In the genomic region with DNA sequence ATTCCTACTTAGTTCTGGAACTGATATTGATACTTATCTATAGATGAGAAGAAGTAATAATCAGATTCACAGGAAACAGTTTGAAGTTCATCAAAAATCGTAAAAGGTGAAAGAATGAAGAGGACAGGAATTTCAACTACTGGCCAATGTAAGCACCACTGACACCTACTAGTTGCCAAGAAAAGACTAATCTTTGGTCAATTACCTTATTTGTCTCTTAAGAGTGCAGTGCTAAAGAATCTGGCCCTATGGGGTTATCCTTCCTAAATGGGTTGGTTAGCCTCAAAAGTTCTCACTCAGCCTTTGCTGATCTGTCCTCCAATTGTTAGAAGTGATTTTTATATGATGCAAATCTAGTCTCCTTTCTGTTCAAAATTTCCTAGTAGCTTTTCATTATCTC, we compare ENCODE assay signal across 27 cellular contexts.
"Had no signal": no experiment of that assay in that cellular context is flagged by ENCODE, and none has a peak within 500 bp of the region (broad histone marks: within the 10 kb centered on the region; RNA-seq: fewer than 3 reads in every experiment).

No MANE protein-coding gene starts in this region.

- H3K36me3 ChIP-seq: uterus had no signal

- ATAC-seq: activated CD8-positive, alpha-beta T cell treated with anti-CD3 and anti-CD28 coated beads for 36 hours; body of pancreas; effector memory CD8-positive, alpha-beta T cell; gastrocnemius medialis; left ventricle myocardium superior; pancreas; psoas muscle had no signal

- H3K4me1 Mint-ChIP-seq: activated B cell treated with CpG ODN at 0.5 μM for 24 hours, mesothelial cell of epicardium had no signal

- H3K27me3 Mint-ChIP-seq: activated B cell treated with CpG ODN at 0.5 μM for 24 hours; activated CD8-positive, alpha-beta T cell treated with anti-CD3 and anti-CD28 coated beads for 36 hours; activated naive CD8-positive, alpha-beta T cell treated with anti-CD3 and anti-CD28 coated beads for 36 hours; effector memory CD8-positive, alpha-beta T cell had no signal

- FAIRE-seq: pancreas had no signal

- H3K4me1 ChIP-seq: body of pancreas, gastrocnemius medialis, pancreas, suprapubic skin, transverse colon, uterus had no signal

- H3K4me3 Mint-ChIP-seq: activated B cell treated with CpG ODN at 0.5 μM for 24 hours; activated CD8-positive, alpha-beta T cell treated with anti-CD3 and anti-CD28 coated beads for 36 hours; activated naive CD8-positive, alpha-beta T cell treated with anti-CD3 and anti-CD28 coated beads for 36 hours; effector memory CD8-positive, alpha-beta T cell; mesothelial cell of epicardium; nephron had no signal

- H3K27ac Mint-ChIP-seq: activated B cell treated with CpG ODN at 0.5 μM for 24 hours; activated CD8-positive, alpha-beta T cell treated with anti-CD3 and anti-CD28 coated beads for 36 hours; activated naive CD8-positive, alpha-beta T cell treated with anti-CD3 and anti-CD28 coated beads for 36 hours; mesothelial cell of epicardium; nephron had no signal

- H3K27me3 ChIP-seq: body of pancreas, esophagus muscularis mucosa, gastrocnemius medialis, pancreas, right atrium auricular region, stomach, suprapubic skin, transverse colon, uterus had no signal

- H3K9me3 ChIP-seq: body of pancreas, esophagus muscularis mucosa, gastrocnemius medialis, pancreas, psoas muscle, right atrium auricular region, stomach, suprapubic skin, transverse colon, uterus had no signal

- H3K9me3 Mint-ChIP-seq: activated B cell treated with CpG ODN at 0.5 μM for 24 hours; activated CD8-positive, alpha-beta T cell treated with anti-CD3 and anti-CD28 coated beads for 36 hours; activated naive CD8-positive, alpha-beta T cell treated with anti-CD3 and anti-CD28 coated beads for 36 hours; effector memory CD8-positive, alpha-beta T cell; mesothelial cell of epicardium; nephron had no signal

- DNase-seq: activated B cell treated with CpG ODN at 0.5 μM for 24 hours; activated CD4-positive, alpha-beta T cell treated with anti-CD3 and anti-CD28 coated beads for 4 hours; activated CD8-positive, alpha-beta T cell treated with anti-CD3 and anti-CD28 coated beads for 36 hours; activated naive CD4-positive, alpha-beta T cell treated with Interleukin-2 at 50 U/mL for 16 hours; activated naive CD8-positive, alpha-beta T cell treated with anti-CD3 and anti-CD28 coated beads for 36 hours; amygdala; body of pancreas; effector memory CD8-positive, alpha-beta T cell; gastrocnemius medialis; head of caudate nucleus; hypothalamus; left ventricle myocardium superior; mammary epithelial cell; pancreas; psoas muscle; stimulated activated CD4-positive, alpha-beta T cell treated with anti-CD3 and anti-CD28 coated beads, Interleukin-12 subunit alpha, Interleukin-12 subunit beta, amount 100 ng/mL, for 4 hours; stimulated activated CD4-positive, alpha-beta T cell treated with anti-CD3 and anti-CD28 coated beads, Interleukin-4, amount 100 ng/mL, for 4 hours; stomach; T-helper 1 cell; T1000; transverse colon; uterus had no signal

- H3K27ac ChIP-seq: body of pancreas, esophagus muscularis mucosa, gastrocnemius medialis, pancreas, psoas muscle, right atrium auricular region, stomach, suprapubic skin, transverse colon, uterus had no signal

- H3K4me3 ChIP-seq: body of pancreas, esophagus muscularis mucosa, gastrocnemius medialis, pancreas, psoas muscle, right atrium auricular region, stomach, suprapubic skin, transverse colon, uterus had no signal
